28 cellular contexts compared by ENCODE assay signal in the genomic region with DNA sequence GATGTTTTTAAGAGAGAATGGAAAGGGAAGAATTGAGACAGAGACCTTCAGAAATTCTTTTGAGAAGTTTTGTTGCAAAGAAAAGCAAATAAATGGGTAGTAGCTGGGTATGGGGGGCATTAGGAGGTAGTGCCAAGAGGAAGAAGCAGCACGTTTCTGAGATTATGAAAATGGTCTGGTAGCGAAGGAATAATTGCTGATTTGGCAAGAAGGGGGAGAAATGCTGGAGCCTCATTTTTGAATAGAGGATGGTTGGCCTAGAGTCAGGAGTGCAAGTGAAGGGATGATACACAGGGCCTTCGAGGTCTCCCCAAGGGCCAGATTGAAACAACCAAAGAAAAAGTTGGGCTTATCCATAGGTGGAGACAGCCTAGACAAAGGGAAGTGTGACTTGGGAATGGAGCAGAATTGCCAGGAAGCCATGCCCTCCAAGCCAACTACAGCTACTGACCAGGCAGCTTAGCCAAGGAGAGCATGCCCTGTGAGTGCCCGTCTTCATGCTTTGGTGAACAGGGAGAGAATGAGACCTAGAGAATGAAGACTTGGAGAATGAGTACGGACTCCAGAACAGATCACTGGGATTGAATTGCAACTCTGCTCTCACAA.
"Had no signal": no experiment of that assay in that cellular context is flagged by ENCODE, and none has a peak within 500 bp of the region (broad histone marks: within the 10 kb centered on the region; RNA-seq: fewer than 3 reads in every experiment).

No MANE protein-coding gene starts in this region.

- H3K4me3 ChIP-seq: neural progenitor cell, ovary, psoas muscle, skin epidermis, smooth muscle cell, spleen, suprapubic skin, testis, tibial nerve, upper lobe of right lung, uterus had no signal

- H3K27ac ChIP-seq: neural progenitor cell, ovary, parathyroid adenoma, psoas muscle, skin epidermis, spleen, suprapubic skin, testis, tibial nerve, upper lobe of right lung, uterus had no signal

- H3K4me2 ChIP-seq: neural progenitor cell, smooth muscle cell had no signal

- DNase-seq: naive thymus-derived CD4-positive, alpha-beta T cell; natural killer cell; occipital lobe; ovary; posterior cingulate gyrus; psoas muscle; right cardiac atrium; spleen; stimulated activated CD4-positive, alpha-beta T cell treated with anti-CD3 and anti-CD28 coated beads, Interleukin-12 subunit alpha, Interleukin-12 subunit beta, amount 100 ng/mL, for 4 hours; stimulated activated CD4-positive, alpha-beta T cell treated with anti-CD3 and anti-CD28 coated beads, Interleukin-1b, Interleukin-23, amount 100 ng/mL, for 48 hours; stimulated activated CD4-positive, alpha-beta T cell treated with anti-CD3 and anti-CD28 coated beads, Interleukin-4, amount 100 ng/mL, for 1 hour; stimulated activated CD4-positive, alpha-beta T cell treated with anti-CD3 and anti-CD28 coated beads, Interleukin-4, amount 100 ng/mL, for 4 hours; stimulated activated CD8-positive, alpha-beta memory T cell treated with anti-CD3 and anti-CD28 coated beads, Interleukin-4, amount 100 ng/mL, for 48 hours; stimulated activated naive CD4-positive, alpha-beta T cell; stimulated activated naive CD8-positive, alpha-beta T cell treated with anti-CD3 and anti-CD28 coated beads, Interleukin-15, amount 100 ng/mL, for 72 hours; stimulated activated naive CD8-positive, alpha-beta T cell treated with anti-CD3 and anti-CD28 coated beads, Interleukin-15, Interleukin-2, amounts not matched to agents 100 U/mL and 50 U/mL, for 24 hours; substantia nigra; testis; upper lobe of right lung; uterus had no signal

- H3K79me2 ChIP-seq: parathyroid adenoma had no signal

- H2AFZ ChIP-seq: neural progenitor cell, parathyroid adenoma had no signal

- ATAC-seq: naive thymus-derived CD4-positive, alpha-beta T cell; natural killer cell; psoas muscle; right cardiac atrium; sciatic nerve; stimulated activated memory B cell treated with anti-CD40 and anti-IgM and Interleukin-4, amounts not matched to agents 10 μg/mL and 1 μg/mL and 100 μg/mL, for 72 hours; stimulated activated naive CD8-positive, alpha-beta T cell treated with anti-CD3 and anti-CD28 coated beads, Interleukin-15, amount 100 ng/mL, for 72 hours; stimulated activated naive CD8-positive, alpha-beta T cell treated with anti-CD3 and anti-CD28 coated beads, Interleukin-15, Interleukin-2, amounts not matched to agents 100 U/mL and 50 U/mL, for 24 hours; upper lobe of right lung had no signal

- H3K27me3 ChIP-seq: neural progenitor cell, ovary, spleen, suprapubic skin, testis, tibial nerve, upper lobe of right lung, uterus had no signal

- H3K4me1 ChIP-seq: parathyroid adenoma, psoas muscle, suprapubic skin, testis, tibial nerve, upper lobe of right lung, uterus had no signal

- H3K9ac ChIP-seq: neural progenitor cell, parathyroid adenoma had no signal

- H3K9me3 ChIP-seq: ovary, psoas muscle, suprapubic skin, testis, upper lobe of right lung, uterus had no signal

- H3K36me3 ChIP-seq: neural progenitor cell, ovary, spleen, suprapubic skin, tibial nerve, upper lobe of right lung, uterus had no signal
